ENCODE assay signal across 8 cellular contexts in genomic region chr5:159209438-159210305, GRCh38. TPM values are rescaled to one million over a fixed set of nuclear protein-coding genes. Genes with fewer than 3 reads are reported as not detected.
DNase-seq lines count a peak whose midpoint lies in the region; ATAC-seq and TF ChIP-seq lines count a peak whose summit lies in the region.

A gene with protein sequence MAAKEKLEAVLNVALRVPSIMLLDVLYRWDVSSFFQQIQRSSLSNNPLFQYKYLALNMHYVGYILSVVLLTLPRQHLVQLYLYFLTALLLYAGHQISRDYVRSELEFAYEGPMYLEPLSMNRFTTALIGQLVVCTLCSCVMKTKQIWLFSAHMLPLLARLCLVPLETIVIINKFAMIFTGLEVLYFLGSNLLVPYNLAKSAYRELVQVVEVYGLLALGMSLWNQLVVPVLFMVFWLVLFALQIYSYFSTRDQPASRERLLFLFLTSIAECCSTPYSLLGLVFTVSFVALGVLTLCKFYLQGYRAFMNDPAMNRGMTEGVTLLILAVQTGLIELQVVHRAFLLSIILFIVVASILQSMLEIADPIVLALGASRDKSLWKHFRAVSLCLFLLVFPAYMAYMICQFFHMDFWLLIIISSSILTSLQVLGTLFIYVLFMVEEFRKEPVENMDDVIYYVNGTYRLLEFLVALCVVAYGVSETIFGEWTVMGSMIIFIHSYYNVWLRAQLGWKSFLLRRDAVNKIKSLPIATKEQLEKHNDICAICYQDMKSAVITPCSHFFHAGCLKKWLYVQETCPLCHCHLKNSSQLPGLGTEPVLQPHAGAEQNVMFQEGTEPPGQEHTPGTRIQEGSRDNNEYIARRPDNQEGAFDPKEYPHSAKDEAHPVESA (minus strand): TSS chr5:159209553. CDS start chr5:159203617, 5,936 bp downstream.

- H3K4me3 ChIP-seq in Jurkat, Clone E6-1 (ENCODE audit: low read length) = peak within 1 kb of the TSS; percentile 88

- H3K27ac Mint-ChIP-seq in nephron = peak within 1 kb of the TSS; percentile 98 to 99 (median 98)
- peak within 1 kb of the TSS; percentile 99 for H3K27ac Mint-ChIP-seq in stimulated activated naive CD8-positive, alpha-beta T cell treated with anti-CD3 and anti-CD28 coated beads, Interleukin-15, Interleukin-2, amounts not matched to agents 100 ng/mL and 50 ng/mL, for 24 hours

- H3K9me3 Mint-ChIP-seq in nephron = no peaks in the 10 kb centered on the region
- no peaks in the 10 kb centered on the region for H3K9me3 Mint-ChIP-seq in stimulated activated naive CD8-positive, alpha-beta T cell treated with anti-CD3 and anti-CD28 coated beads, Interleukin-15, Interleukin-2, amounts not matched to agents 100 ng/mL and 50 ng/mL, for 24 hours

- H3K36me3 Mint-ChIP-seq in nephron (ENCODE audit: low read depth) = no peaks in the 10 kb centered on the region
- peaks cover 38% of the 10 kb centered on the region for H3K36me3 Mint-ChIP-seq in stimulated activated naive CD8-positive, alpha-beta T cell treated with anti-CD3 and anti-CD28 coated beads, Interleukin-15, Interleukin-2, amounts not matched to agents 100 ng/mL and 50 ng/mL, for 24 hours (ENCODE audit: low read depth)

- DNase-seq in DMS79 treated with DMSO at 0.1 percent for 48 hours (lab: John Stamatoyannopoulos, UW) = peak; percentile 36
- peak; percentile 74 for DNase-seq in Jurkat, Clone E6-1 (ENCODE audit: low read depth, low spot score)
- peak; percentile 87 for DNase-seq in RKO (ENCODE audit: low spot score)
- peak; percentile 73 to 93 for DNase-seq in activated T-helper 1 cell treated with anti-CD3 and anti-CD28 coated beads, Interleukin-2, amount 50 U/mL, for 16 hours (ENCODE audit: low read depth in 1 of 2, low spot score in 1 of 2)
- peak; percentile 75 for DNase-seq in fibroblast of peridontal ligament (ENCODE audit: extremely low read depth)

- peaks cover 40% of the 10 kb centered on the region for H3K4me1 Mint-ChIP-seq in nephron
- peaks cover 61% of the 10 kb centered on the region for H3K4me1 Mint-ChIP-seq in stimulated activated naive CD8-positive, alpha-beta T cell treated with anti-CD3 and anti-CD28 coated beads, Interleukin-15, Interleukin-2, amounts not matched to agents 100 ng/mL and 50 ng/mL, for 24 hours (ENCODE audit: low read depth)

- no peaks in the 10 kb centered on the region for H3K27me3 Mint-ChIP-seq in nephron (ENCODE audit: low read depth)
- no peaks in the 10 kb centered on the region for H3K27me3 Mint-ChIP-seq in stimulated activated naive CD8-positive, alpha-beta T cell treated with anti-CD3 and anti-CD28 coated beads, Interleukin-15, Interleukin-2, amounts not matched to agents 100 ng/mL and 50 ng/mL, for 24 hours

- H3K4me3 Mint-ChIP-seq in nephron = peak within 1 kb of the TSS; percentile 93 to 97 (median 95)
- H3K4me3 Mint-ChIP-seq in stimulated activated naive CD8-positive, alpha-beta T cell treated with anti-CD3 and anti-CD28 coated beads, Interleukin-15, Interleukin-2, amounts not matched to agents 100 ng/mL and 50 ng/mL, for 24 hours = peak within 1 kb of the TSS; percentile 98

- peak; percentile 76 for ATAC-seq in GM21717 (IDR thresholded peaks at IDR 0.05; ENCODE audit: unreplicated experiment)

- TF ChIP-seq CTCF in nephron (IDR thresholded peaks at IDR 0.05; ENCODE audit: unreplicated experiment in 3 of 3) = no peak

RNA-seq across cellular contexts. Expression of the gene that starts here (rescaled TPM):
- polyA plus RNA-seq in Jurkat, Clone E6-1 (2012; ENCODE audit: insufficient read depth, insufficient read length) = 44.3 TPM

Comparison
In these comparisons a context has a peak if more than half of its experiments do, and no peak if none do; other contexts are left out.
1. Peak in every context shown above with its lines: DNase-seq, ATAC-seq and H3K4me3 ChIP-seq.
2. DNase-seq: peak in every context shown above with its lines; median percentile 87 in RKO; 83 in activated T-helper 1 cell treated with anti-CD3 and anti-CD28 coated beads, Interleukin-2, amount 50 U/mL, for 16 hours; 75 in fibroblast of peridontal ligament; 74 in Jurkat, Clone E6-1; 36 in DMS79 treated with DMSO at 0.1 percent for 48 hours.